Comparison of ENCODE assay signal across 15 cellular contexts in the genomic region with DNA sequence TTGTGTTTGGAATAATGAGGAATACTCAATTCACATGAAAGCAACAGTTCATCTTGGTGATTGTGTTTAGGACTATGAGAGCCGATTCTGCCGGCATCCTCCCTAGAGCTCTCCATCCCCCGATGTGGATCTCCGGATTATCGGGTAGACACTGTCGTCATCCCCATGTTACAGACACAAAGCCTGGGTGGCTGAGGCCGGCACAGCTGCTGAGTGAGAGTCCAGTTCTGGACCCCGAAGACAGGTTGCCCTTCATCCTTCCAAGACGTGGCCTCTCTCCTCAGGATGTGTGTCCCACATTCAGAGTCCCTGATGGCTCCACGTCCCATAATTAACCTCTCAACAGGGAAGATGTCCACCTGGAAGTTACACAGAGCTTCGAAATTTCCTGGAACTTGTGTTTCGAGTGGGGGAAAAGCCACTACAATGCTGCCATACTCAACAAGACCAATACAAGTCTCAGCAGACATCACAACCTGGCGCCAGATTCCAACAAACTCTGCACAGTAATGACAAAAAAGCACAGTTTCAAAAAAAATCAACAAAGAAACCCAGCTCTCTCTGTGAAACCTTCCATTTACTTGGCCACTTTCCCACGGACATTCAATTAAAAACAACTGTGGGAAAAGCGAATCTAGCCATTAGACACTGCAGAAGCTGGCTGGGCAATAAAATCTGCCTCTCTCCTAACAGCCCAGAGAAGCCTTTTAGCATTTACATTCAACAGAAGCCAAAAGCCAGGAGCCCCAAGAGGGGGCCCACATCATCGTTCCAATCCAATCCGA.
DNase-seq lines count a peak whose midpoint lies in the region; ATAC-seq and TF ChIP-seq lines count a peak whose summit lies in the region.
"Had no signal": no experiment of that assay in that cellular context is flagged by ENCODE, and none has a peak within 500 bp of the region (broad histone marks: within the 10 kb centered on the region; RNA-seq: fewer than 3 reads in every experiment).

No MANE protein-coding gene starts in this region.

- intact Hi-C loops in stomach (cut with DNase I; ENCODE audit: low total_unique reads), result no loop called here

- peaks cover 11% of the 10 kb centered on the region; the same call in 1 of the 2 replicates for H3K79me2 ChIP-seq in SK-N-SH (ENCODE audit: insufficient read depth)

- H3K9me3 ChIP-seq in SK-N-SH (no peaks in the 10 kb centered on the region), gastroesophageal sphincter (no peaks in the 10 kb centered on the region), stomach (no peaks in the 10 kb centered on the region)
- H3K9me3 ChIP-seq: breast epithelium had no signal

- no peak for TF ChIP-seq POLR2A in gastroesophageal sphincter (IDR thresholded peaks at IDR 0.05)
- TF ChIP-seq POLR2A in stomach (IDR thresholded peaks at IDR 0.05), result no peak

- H3K4me1 Mint-ChIP-seq in WTC11, result peaks cover 76% of the 10 kb centered on the region

- H3K4me1 ChIP-seq in SK-N-SH (ENCODE audit: control insufficient read depth in 1 of 2, insufficient read depth in 2 of 2, low read depth in 1 of 2, low read length in 1 of 2), result peaks cover 28 to 82% of the 10 kb centered on the region in 2 experiments; a peak in 3 of 4 replicates
- peaks cover 2 to 99% (median 53%) of the 10 kb centered on the region in 3 donors for H3K4me1 ChIP-seq in gastroesophageal sphincter
- peaks cover 57 to 92% (median 74%) of the 10 kb centered on the region in 4 donors for H3K4me1 ChIP-seq in stomach

- no peaks in the 10 kb centered on the region for H3K27me3 Mint-ChIP-seq in WTC11 (ENCODE audit: low read depth)

- WGBS in SK-N-SH (ENCODE audit: low lambda C conversion rate), result 74% methylated on average over 17 of the region's 17 CpGs
- WGBS in gastroesophageal sphincter (ENCODE audit: low coverage in 1 of 2), 2 donors, result 51 to 61% methylated on average over 6 to 9 of the region's 17 CpGs
- WGBS in stomach, 5 donors, result 75 to 87% (median 83%) methylated on average over 17 of the region's 17 CpGs

- TF ChIP-seq CTCF in SK-N-SH (IDR thresholded peaks at IDR 0.05) (no peak), WTC11 (IDR thresholded peaks at IDR 0.05) (no peak), gastroesophageal sphincter (IDR thresholded peaks at IDR 0.05) (no peak), stomach (IDR thresholded peaks at IDR 0.05) (no peak)

- H3K9ac ChIP-seq in SK-N-SH, result no peak overlapping the region

- no peak; the same call in 1 of the 2 replicates for TF ChIP-seq RAD21 in SK-N-SH (IDR thresholded peaks at IDR 0.05; ENCODE audit: low read length)

- no peaks in the 10 kb centered on the region for H4K20me1 ChIP-seq in SK-N-SH (ENCODE audit: insufficient read depth)

- DNase-seq in SK-N-SH, result no peak
- no peak for DNase-seq in WTC11 (ENCODE audit: low spot score)
- DNase-seq in stomach, result peak; percentile 18
- no peak for DNase-seq in stimulated activated CD4-positive, alpha-beta T cell treated with anti-CD3 and anti-CD28 coated beads, Interleukin-2, amount 100 ng/mL, for 48 hours
- no peak for DNase-seq in SIG-M5 (lab: John Stamatoyannopoulos, UW)
- DNase-seq in G401 (ENCODE audit: low spot score), result no peak
- DNase-seq: activated gamma-delta T cell, NCI-H187, NCI-H526 had no signal

- peak overlapping the region; percentile 22 to 100; a peak in 3 of 4 replicates for H3K27ac ChIP-seq in SK-N-SH (ENCODE audit: low read depth in 2 of 2, low read length in 1 of 2)
- H3K27ac ChIP-seq in gastroesophageal sphincter, result peak overlapping the region in 3 of 4 donors; percentile 38 to 84 (median 39)
- peak overlapping the region in 1 of 5 donors; percentile 5 for H3K27ac ChIP-seq in stomach

- no peak overlapping the region for H3K4me3 Mint-ChIP-seq in WTC11
- H3K4me3 Mint-ChIP-seq: stimulated activated naive CD8-positive, alpha-beta T cell treated with anti-CD3 and anti-CD28 coated beads, Interleukin-15, Interleukin-2, amounts not matched to agents 100 ng/mL and 50 ng/mL, for 24 hours; T-helper 1 cell treated with Interleukin-12 subunit alpha and Interleukin-12 subunit beta and Interleukin-4 antibody, amounts not matched to agents 30 μg/mL and 1 μg/mL, for 36 hours had no signal

- POLR2A ChIA-PET in SK-N-SH (lab: Yijun Ruan, JAX) (interaction anchor here (0.5 kb wide), 1 partner anchor 613 kb away, joined by 3 read pairs; no protein-coding TSS in a partner anchor), WTC11 (lab: Charles Lee) (interaction anchor here (0.6 kb wide), 1 partner anchor 754 kb away, joined by 4 read pairs; no protein-coding TSS in a partner anchor)

- peak overlapping the region; percentile 82; the same call in 1 of the 2 replicates for H3K27ac Mint-ChIP-seq in WTC11
- H3K27ac Mint-ChIP-seq: stimulated activated naive CD8-positive, alpha-beta T cell treated with anti-CD3 and anti-CD28 coated beads, Interleukin-15, Interleukin-2, amounts not matched to agents 100 ng/mL and 50 ng/mL, for 24 hours; T-helper 1 cell treated with Interleukin-12 subunit alpha and Interleukin-12 subunit beta and Interleukin-4 antibody, amounts not matched to agents 30 μg/mL and 1 μg/mL, for 36 hours had no signal

- H3K36me3 ChIP-seq in SK-N-SH (replicated peaks in 1 of 2; ENCODE audit: control insufficient read depth in 1 of 2, insufficient read depth in 2 of 2, low read length in 1 of 2), result no peaks in the 10 kb centered on the region
- H3K36me3 ChIP-seq in gastroesophageal sphincter, result no peaks in the 10 kb centered on the region
- H3K36me3 ChIP-seq in stomach, result no peaks in the 10 kb centered on the region
- H3K36me3 ChIP-seq: breast epithelium had no signal

- H3K27me3 ChIP-seq in SK-N-SH (ENCODE audit: insufficient read depth) (no peaks in the 10 kb centered on the region), gastroesophageal sphincter (no peaks in the 10 kb centered on the region), stomach (no peaks in the 10 kb centered on the region)
- H3K27me3 ChIP-seq: breast epithelium had no signal

- H3K4me3 ChIP-seq in SK-N-SH (ENCODE audit: low read depth in 2 of 2, low read length in 1 of 2) (no peak overlapping the region), gastroesophageal sphincter (no peak overlapping the region), stomach (no peak overlapping the region)
- H3K4me3 ChIP-seq: breast epithelium had no signal

- H3K4me2 ChIP-seq in SK-N-SH, result no peak overlapping the region

- in situ Hi-C loops in G401 (cut with HindIII; ENCODE audit: low sequenced_read_pairs), result no loop called here

- H3K9me3 Mint-ChIP-seq in WTC11, result no peaks in the 10 kb centered on the region
- H3K9me3 Mint-ChIP-seq: stimulated activated naive CD8-positive, alpha-beta T cell treated with anti-CD3 and anti-CD28 coated beads, Interleukin-15, Interleukin-2, amounts not matched to agents 100 ng/mL and 50 ng/mL, for 24 hours; T-helper 1 cell treated with Interleukin-12 subunit alpha and Interleukin-12 subunit beta and Interleukin-4 antibody, amounts not matched to agents 30 μg/mL and 1 μg/mL, for 36 hours had no signal

- CTCF ChIA-PET in SK-N-SH (lab: Yijun Ruan, JAX) (interaction anchor here (1.0 to 2.3 kb wide), 4 partner anchors 31 to 127 kb away, joined by 3 to 8 read pairs (median 3); no protein-coding TSS in a partner anchor), WTC11 (lab: Charles Lee) (no interaction called here)

- no peak overlapping the region for H2AFZ ChIP-seq in SK-N-SH (ENCODE audit: low read depth)

- no peaks in the 10 kb centered on the region for H3K36me3 Mint-ChIP-seq in WTC11

- TF ChIP-seq EP300 in SK-N-SH (IDR thresholded peaks at IDR 0.05; ENCODE audit: borderline replicate concordance in 1 of 2, low read depth in 1 of 2, low read length in 1 of 2) (no peak; a peak in 1 of 4 replicates), gastroesophageal sphincter (IDR thresholded peaks at IDR 0.05) (no peak), stomach (IDR thresholded peaks at IDR 0.05) (no peak)

- no peaks in the 10 kb centered on the region for H3F3A ChIP-seq in SK-N-SH (replicated peaks; ENCODE audit: insufficient read depth)

- H3K9me2 ChIP-seq in SK-N-SH, result no peaks in the 10 kb centered on the region

- no peak for ATAC-seq in SK-N-SH treated with all-trans-retinoic acid at 6 μM for 48 hours
- ATAC-seq in WTC11, result no peak
- no peak for ATAC-seq in gastroesophageal sphincter
- ATAC-seq: Panc1 had no signal

TF ChIP-seq in SK-N-SH, 30 proteins besides CTCF, POLR2A, EP300 and RAD21 (continues in another document):
- no peak for TF ChIP-seq FOSL2 (IDR thresholded peaks at IDR 0.05; ENCODE audit: borderline replicate concordance, low read depth)
- TF ChIP-seq CHD2 (IDR thresholded peaks at IDR 0.05; ENCODE audit: low read length, partially characterized antibody), result peak; percentile 36
- no peak for TF ChIP-seq GABPA (IDR thresholded peaks at IDR 0.05; ENCODE audit: low read depth)
- no peak for TF ChIP-seq YY1 (IDR thresholded peaks at IDR 0.05; ENCODE audit: low read depth)
- TF ChIP-seq MEF2A (IDR thresholded peaks at IDR 0.05; ENCODE audit: borderline replicate concordance, low read depth), result no peak
- TF ChIP-seq MXI1 (IDR thresholded peaks at IDR 0.05; ENCODE audit: low read depth, low read length), result 0 out of 2 replicates have a peak, but pooled peaks have one; percentile 15
- peak; percentile 72; the same call in 1 of the 2 replicates for TF ChIP-seq RCOR1 (IDR thresholded peaks at IDR 0.05; ENCODE audit: low read length)

TF ChIP-seq in SK-N-SH treated with all-trans-retinoic acid at 6 μM for 48 hours, 23 proteins besides CTCF, POLR2A, EP300 and RAD21 (continues in another document):
- TF ChIP-seq ZFP3 (CRISPR knock-in tag; IDR thresholded peaks at IDR 0.05) (no peak), ZNF565 (CRISPR knock-in tag; conservative IDR thresholded peaks at IDR 0.05; ENCODE audit: low read depth) (no peak), PPARA (CRISPR knock-in tag; IDR thresholded peaks at IDR 0.05; ENCODE audit: borderline replicate concordance) (no peak), ESRRG (CRISPR knock-in tag; IDR thresholded peaks at IDR 0.05) (no peak), TOX (CRISPR knock-in tag; IDR thresholded peaks at IDR 0.05; ENCODE audit: borderline replicate concordance) (no peak), BACH2 (CRISPR knock-in tag; IDR thresholded peaks at IDR 0.05; ENCODE audit: borderline replicate concordance) (no peak), ISL1 (CRISPR knock-in tag; IDR thresholded peaks at IDR 0.05) (no peak)

TF ChIP-seq in WTC11, 78 proteins besides CTCF, POLR2A, EP300 and RAD21 (continues in another document):
- TF ChIP-seq, protein P1, sequence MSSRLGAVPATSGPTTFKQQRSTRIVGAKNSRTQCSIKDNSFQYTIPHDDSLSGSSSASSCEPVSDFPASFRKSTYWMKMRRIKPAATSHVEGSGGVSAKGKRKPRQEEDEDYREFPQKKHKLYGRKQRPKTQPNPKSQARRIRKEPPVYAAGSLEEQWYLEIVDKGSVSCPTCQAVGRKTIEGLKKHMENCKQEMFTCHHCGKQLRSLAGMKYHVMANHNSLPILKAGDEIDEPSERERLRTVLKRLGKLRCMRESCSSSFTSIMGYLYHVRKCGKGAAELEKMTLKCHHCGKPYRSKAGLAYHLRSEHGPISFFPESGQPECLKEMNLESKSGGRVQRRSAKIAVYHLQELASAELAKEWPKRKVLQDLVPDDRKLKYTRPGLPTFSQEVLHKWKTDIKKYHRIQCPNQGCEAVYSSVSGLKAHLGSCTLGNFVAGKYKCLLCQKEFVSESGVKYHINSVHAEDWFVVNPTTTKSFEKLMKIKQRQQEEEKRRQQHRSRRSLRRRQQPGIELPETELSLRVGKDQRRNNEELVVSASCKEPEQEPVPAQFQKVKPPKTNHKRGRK (CRISPR knock-in tag; IDR thresholded peaks at IDR 0.05; ENCODE audit: borderline replicate concordance), result no peak
